In the genomic region with DNA sequence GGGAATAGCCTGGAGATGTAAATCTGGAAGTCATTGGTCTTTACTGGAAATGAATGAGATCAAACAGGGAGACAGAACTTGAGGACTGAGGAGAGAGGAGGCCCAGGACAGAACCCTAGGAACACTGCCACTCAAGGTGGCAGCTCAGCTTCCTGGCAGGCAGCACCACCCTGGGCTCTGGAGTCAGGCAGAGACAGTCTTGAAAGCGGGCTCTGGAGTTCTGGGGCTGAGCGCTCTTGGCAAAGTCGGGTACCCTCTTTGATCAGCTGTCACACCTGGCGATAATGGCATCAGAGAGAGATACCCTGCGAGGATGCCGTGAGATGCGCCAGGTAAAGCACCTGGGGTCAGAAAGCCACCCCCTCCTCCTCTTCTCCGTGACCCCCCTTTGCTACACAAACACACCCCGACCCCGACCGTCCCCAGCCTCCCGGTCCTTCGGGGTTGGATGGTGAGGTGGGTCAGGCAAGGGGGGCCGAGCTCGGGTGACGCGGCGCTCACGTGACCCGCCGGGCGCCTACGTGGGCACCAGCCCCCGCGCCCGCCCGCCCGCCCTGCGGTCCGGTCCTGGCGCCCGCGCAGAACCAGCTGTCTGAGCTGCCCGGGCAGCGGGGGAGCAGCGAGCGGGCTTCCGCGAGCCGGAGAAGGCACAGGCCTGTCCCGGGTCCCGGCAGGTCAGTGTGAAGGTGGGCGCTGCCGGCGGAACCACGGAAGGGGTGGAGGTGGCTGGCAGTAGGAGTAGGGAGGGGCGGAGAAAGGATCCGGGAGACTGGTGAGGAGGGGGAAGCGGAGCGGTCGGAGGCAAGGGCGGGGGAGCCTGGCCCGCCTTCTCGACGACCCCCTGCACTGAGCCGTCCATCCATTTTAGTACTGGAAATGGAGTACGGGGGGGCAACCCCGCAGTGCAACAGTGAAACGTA, we compare ENCODE assay signal across 8 cellular contexts. TPM values are rescaled to one million over a fixed set of nuclear protein-coding genes. Genes with fewer than 3 reads are reported as not detected.
A peak's percentile ranks its signal among the peaks of the same experiment; 100 is the strongest.
DNase-seq lines count a peak whose midpoint lies in the region; ATAC-seq, FAIRE-seq and TF ChIP-seq lines count a peak whose summit lies in the region.

Gene TCEAL3 (plus strand): TSS at position 579 of the 920 bp plus-strand sequence. CDS start 1,102 bp downstream, outside the sequence.

- H4K20me1 ChIP-seq in Loucy (ENCODE audit: insufficient read depth, low read length, poor library complexity, severe bottlenecking), result no peaks in the 10 kb centered on the region
- no peaks in the 10 kb centered on the region for H4K20me1 ChIP-seq in H1 (replicated peaks in 1 of 2; ENCODE audit: control insufficient read depth in 1 of 2, insufficient read depth in 2 of 2, low read length in 2 of 2)

- no peak within 1 kb of the TSS for H2BK120ac ChIP-seq in H1 (replicated peaks; ENCODE audit: low read depth, low read length)

- no peak within 1 kb of the TSS for H2BK12ac ChIP-seq in H1 (ENCODE audit: low read depth, low read length)

- no peak within 1 kb of the TSS for H4K91ac ChIP-seq in H1 (replicated peaks; ENCODE audit: insufficient read length, low read length)

- H3K56ac ChIP-seq in H1 (replicated peaks; ENCODE audit: insufficient read length, low read depth, low read length), result no peak within 1 kb of the TSS

- H3F3A ChIP-seq in Loucy (ENCODE audit: low read depth), result no peaks in the 10 kb centered on the region

- H3K27ac Mint-ChIP-seq in activated CD4-positive, alpha-beta T cell treated with anti-CD3 and anti-CD28 coated beads, Interleukin-2, amount 10 ng/mL, durations not matched to agents 24 days and 14 days, result no peak within 1 kb of the TSS
- H3K27ac Mint-ChIP-seq in memory B cell, result peak within 1 kb of the TSS; percentile 87

- no peak within 1 kb of the TSS for H4K5ac ChIP-seq in H1 (ENCODE audit: insufficient read length, low read depth, low read length)

- H2BK20ac ChIP-seq in H1 (ENCODE audit: low read length), result no peak within 1 kb of the TSS

- DNase-seq in activated CD4-positive, alpha-beta T cell treated with anti-CD3 and anti-CD28 coated beads, Interleukin-2, amount 10 ng/mL, durations not matched to agents 24 days and 14 days, result peak; percentile 59
- peak in 1 of 2 experiments; percentile 69 for DNase-seq in H1 (ENCODE audit: low read depth in 1 of 2, low spot score in 2 of 2)
- DNase-seq in memory B cell (ENCODE audit: low spot score in 2 of 2), result peak in 1 of 2 donors; percentile 30
- DNase-seq in SIG-M5 (lab: John Stamatoyannopoulos, UW), result no peak

- TF ChIP-seq EP300 in H1 (IDR thresholded peaks at IDR 0.05; ENCODE audit: borderline replicate concordance in 1 of 2, low read depth in 2 of 2, low read length in 2 of 2), result no peak

- peak within 1 kb of the TSS; percentile 68 for H3K4me2 ChIP-seq in Loucy (ENCODE audit: low read depth, low read length, poor library complexity, severe bottlenecking)
- H3K4me2 ChIP-seq in H1 (ENCODE audit: insufficient read depth in 1 of 2, low read depth in 2 of 2, low read length in 2 of 2), result peak within 1 kb of the TSS; percentile 71 to 72

- CTCF ChIA-PET in H1 (lab: Charles Lee; ENCODE audit: partially characterized antibody), result interaction anchor here (0.7 kb wide), 1 partner anchor 23 kb away, joined by 5 read pairs; no protein-coding TSS in a partner anchor

- peaks cover 5% of the 10 kb centered on the region; the same call in 1 of the 2 replicates for H3K23me2 ChIP-seq in H1 (ENCODE audit: low read depth, low read length)

- H3K27me3 ChIP-seq in Loucy (ENCODE audit: insufficient read depth, low read length, poor library complexity, severe bottlenecking), result no peaks in the 10 kb centered on the region
- H3K27me3 ChIP-seq in H1 (replicated peaks in 1 of 4; ENCODE audit: control insufficient read depth in 3 of 4, extremely low read depth in 1 of 4, insufficient read depth in 3 of 4, low read length in 3 of 4), result no peaks in the 10 kb centered on the region
- peaks cover 0 to 7% (median 2%) of the 10 kb centered on the region in 5 donors for H3K27me3 ChIP-seq in subcutaneous abdominal adipose tissue (ENCODE audit: control insufficient read depth in 5 of 5, insufficient read depth in 4 of 5, low read length in 5 of 5)

- no peak within 1 kb of the TSS for H3K18ac ChIP-seq in H1 (ENCODE audit: extremely low read depth, low read length)

- H3K79me2 ChIP-seq in Loucy (ENCODE audit: insufficient read depth, low read length), result no peaks in the 10 kb centered on the region
- no peaks in the 10 kb centered on the region for H3K79me2 ChIP-seq in H1 (ENCODE audit: control insufficient read depth in 1 of 2, insufficient read depth in 2 of 2, low read length in 2 of 2)

- no peak within 1 kb of the TSS for H2AK5ac ChIP-seq in H1 (ENCODE audit: low read depth, low read length)

- H2AFZ ChIP-seq in Loucy (ENCODE audit: low read length), result peak within 1 kb of the TSS; percentile 83
- H2AFZ ChIP-seq in H1 (ENCODE audit: low read length), result no peak within 1 kb of the TSS; the same call in 1 of the 2 replicates

- no peaks in the 10 kb centered on the region for H3K4me1 Mint-ChIP-seq in activated CD4-positive, alpha-beta T cell treated with anti-CD3 and anti-CD28 coated beads, Interleukin-2, amount 10 ng/mL, durations not matched to agents 24 days and 14 days
- peaks cover 9% of the 10 kb centered on the region for H3K4me1 Mint-ChIP-seq in memory B cell

- TF ChIP-seq POLR2A in H1 (IDR thresholded peaks at IDR 0.05; ENCODE audit: control extremely low read depth in 1 of 2, low read depth in 2 of 2, low read length in 2 of 2), result peak in 1 of 2 experiments; percentile 4; a peak in 1 of 3 replicates

- no peak within 1 kb of the TSS for H2BK5ac ChIP-seq in H1 (ENCODE audit: low read depth, low read length)

- no peak within 1 kb of the TSS for H3K23ac ChIP-seq in H1 (ENCODE audit: insufficient read length)

- H3K9me2 ChIP-seq in Loucy (replicated peaks; ENCODE audit: low read depth, low read length), result no peaks in the 10 kb centered on the region

- H3K9me3 Mint-ChIP-seq in activated CD4-positive, alpha-beta T cell treated with anti-CD3 and anti-CD28 coated beads, Interleukin-2, amount 10 ng/mL, durations not matched to agents 24 days and 14 days, result no peaks in the 10 kb centered on the region
- no peaks in the 10 kb centered on the region for H3K9me3 Mint-ChIP-seq in memory B cell

- no peak for TF ChIP-seq RAD21 in H1 (IDR thresholded peaks at IDR 0.05 in 1 of 2, conservative IDR thresholded peaks at IDR 0.05 in 1 of 2; ENCODE audit: low read depth in 2 of 2, low read length in 2 of 2)

- peak within 1 kb of the TSS; percentile 68 for H3K4me3 Mint-ChIP-seq in activated CD4-positive, alpha-beta T cell treated with anti-CD3 and anti-CD28 coated beads, Interleukin-2, amount 10 ng/mL, durations not matched to agents 24 days and 14 days
- H3K4me3 Mint-ChIP-seq in memory B cell, result peak within 1 kb of the TSS; percentile 81

- H3K9me3 ChIP-seq in ES-I3 (ENCODE audit: control insufficient read depth, insufficient read depth, low read length) (no peaks in the 10 kb centered on the region), Loucy (ENCODE audit: insufficient read depth, low read depth, low read length) (no peaks in the 10 kb centered on the region), H1 (ENCODE audit: insufficient read depth in 2 of 2, low read depth in 1 of 2, low read length in 1 of 2) (no peaks in the 10 kb centered on the region), subcutaneous abdominal adipose tissue (ENCODE audit: control insufficient read depth in 5 of 5, low read length in 5 of 5) (no peaks in the 10 kb centered on the region)

- H3K4ac ChIP-seq in H1 (replicated peaks; ENCODE audit: insufficient read length, low read depth, low read length), result no peak within 1 kb of the TSS

- no peaks in the 10 kb centered on the region for H3K79me1 ChIP-seq in H1 (ENCODE audit: low read depth, low read length)

- POLR2A ChIA-PET in H1 (lab: Charles Lee; ENCODE audit: partially characterized antibody), result interaction anchor here (1.0 to 1.7 kb wide), 3 partner anchors 10 to 78 kb away, joined by 4 to 5 read pairs (median 4); no protein-coding TSS in a partner anchor

- no peak for FAIRE-seq in H1 (lab: Jason Lieb, UNC)

- H3K36me3 ChIP-seq in ES-I3 (ENCODE audit: insufficient read depth, low read length) (peaks cover 5% of the 10 kb centered on the region; the same call in 1 of the 2 replicates), Loucy (ENCODE audit: insufficient read depth, low read length) (no peaks in the 10 kb centered on the region), H1 (ENCODE audit: control insufficient read depth in 2 of 4, insufficient read depth in 4 of 4, low read length in 3 of 4) (no peaks in the 10 kb centered on the region; a peak in 1 of 8 replicates), subcutaneous abdominal adipose tissue (ENCODE audit: control insufficient read depth in 5 of 5, insufficient read depth in 5 of 5, low read length in 5 of 5) (peaks cover 0 to 5% (median 0%) of the 10 kb centered on the region in 5 donors)

- H3K14ac ChIP-seq in H1 (ENCODE audit: insufficient read length), result no peak within 1 kb of the TSS

- peak within 1 kb of the TSS; percentile 52 for H3K9ac ChIP-seq in ES-I3 (ENCODE audit: low read depth, low read length)
- peak within 1 kb of the TSS; percentile 72 for H3K9ac ChIP-seq in Loucy (ENCODE audit: low read depth, low read length, poor library complexity, severe bottlenecking)
- H3K9ac ChIP-seq in H1 (replicated peaks in 1 of 4; ENCODE audit: extremely low read depth in 1 of 4, low read depth in 3 of 4, low read length in 3 of 4), result peak within 1 kb of the TSS in 3 of 4 experiments; percentile 37 to 66 (median 48); a peak in 5 of 7 replicates
- H3K9ac ChIP-seq in subcutaneous abdominal adipose tissue (ENCODE audit: low read length in 5 of 5), result peak within 1 kb of the TSS in 4 of 5 donors; percentile 60 to 77 (median 66)

- no peaks in the 10 kb centered on the region for H3K4me1 ChIP-seq in ES-I3 (ENCODE audit: insufficient read depth, low read length)
- no peaks in the 10 kb centered on the region for H3K4me1 ChIP-seq in Loucy (ENCODE audit: insufficient read depth, low read length, poor library complexity, severe bottlenecking)
- peaks cover 0 to 3% (median 0%) of the 10 kb centered on the region in 4 experiments; a peak in 2 of 7 replicates for H3K4me1 ChIP-seq in H1 (replicated peaks in 1 of 4; ENCODE audit: control insufficient read depth in 3 of 4, insufficient read depth in 4 of 4, low read length in 3 of 4)
- peaks cover 0 to 9% (median 6%) of the 10 kb centered on the region in 5 donors for H3K4me1 ChIP-seq in subcutaneous abdominal adipose tissue (ENCODE audit: control insufficient read depth in 5 of 5, insufficient read depth in 5 of 5, low read length in 5 of 5)

- no peak within 1 kb of the TSS for H4K8ac ChIP-seq in H1 (ENCODE audit: extremely low read depth, insufficient read depth, low read length)

- intact Hi-C loops in activated CD4-positive, alpha-beta T cell treated with anti-CD3 and anti-CD28 coated beads, Interleukin-2, amount 10 ng/mL, durations not matched to agents 24 days and 14 days (cut with micrococcal nuclease), result no loop called here

- H3K27ac ChIP-seq in H1 (ENCODE audit: low read depth, low read length), result no peak within 1 kb of the TSS; the same call in 1 of the 2 replicates
- peak within 1 kb of the TSS; percentile 52 for H3K27ac ChIP-seq in subcutaneous abdominal adipose tissue (ENCODE audit: low read depth, low read length)

- H3K27me3 Mint-ChIP-seq in activated CD4-positive, alpha-beta T cell treated with anti-CD3 and anti-CD28 coated beads, Interleukin-2, amount 10 ng/mL, durations not matched to agents 24 days and 14 days, result peaks cover 14% of the 10 kb centered on the region
- no peaks in the 10 kb centered on the region for H3K27me3 Mint-ChIP-seq in memory B cell

- H3K4me3 ChIP-seq in Loucy (ENCODE audit: low read length, poor library complexity, severe bottlenecking), result peak within 1 kb of the TSS; percentile 77
- H3K4me3 ChIP-seq in H1 (ENCODE audit: extremely low read depth in 1 of 4, insufficient read depth in 2 of 4, low read depth in 3 of 4, low read length in 4 of 4), result peak within 1 kb of the TSS; percentile 51 to 73 (median 64)
- peak within 1 kb of the TSS; percentile 66 to 80 (median 69) for H3K4me3 ChIP-seq in subcutaneous abdominal adipose tissue (ENCODE audit: low read depth in 1 of 5, low read length in 5 of 5)

- no peaks in the 10 kb centered on the region for H3K36me3 Mint-ChIP-seq in activated CD4-positive, alpha-beta T cell treated with anti-CD3 and anti-CD28 coated beads, Interleukin-2, amount 10 ng/mL, durations not matched to agents 24 days and 14 days (ENCODE audit: low read depth)
- H3K36me3 Mint-ChIP-seq in memory B cell, result peaks cover 8% of the 10 kb centered on the region

- peak; percentile 77 for ATAC-seq in GM21619 (IDR thresholded peaks at IDR 0.05; ENCODE audit: unreplicated experiment)
- ATAC-seq in memory B cell (ENCODE audit: low read depth), result peak; percentile 87

- H2BK15ac ChIP-seq in H1 (ENCODE audit: low read length), result no peak within 1 kb of the TSS

- 3% methylated on average over 23 of the region's 59 CpGs; no CpG with 5 or more reads in 1 of the 2 experiments for WGBS in H1 (ENCODE audit: extremely low coverage in 1 of 2, insufficient coverage in 1 of 2, insufficient read length in 1 of 2, insufficient replicate concordance in 2 of 2, low coverage in 1 of 2, low lambda C conversion rate in 2 of 2, missing lambda C conversion rate in 1 of 2), 2 experiments

- TF ChIP-seq CTCF in Loucy (conservative IDR thresholded peaks at IDR 0.05; ENCODE audit: low read length) (no peak), H1 (IDR thresholded peaks at IDR 0.05; ENCODE audit: control extremely low read depth in 1 of 3, insufficient read depth in 1 of 3, low read depth in 1 of 3, low read length in 3 of 3) (no peak)

RNA-seq across cellular contexts. Expression of gene TCEAL3, which starts in this region (rescaled TPM):
- total RNA-seq in activated CD4-positive, alpha-beta T cell treated with anti-CD3 and anti-CD28 coated beads, Interleukin-2, amount 10 ng/mL, durations not matched to agents 24 days and 14 days, result 0.37 and 0.59 TPM in 2 replicates
- 12.0 and 12.9 TPM in 2 replicates for total RNA-seq in H1 (2021; fragmentation: NEBNext Ultra II Directional; extraction: Animal tissue kit (Norgen Biotek cat#: 25700))
- 3.5 and 4.4 TPM in 2 replicates for polyA plus RNA-seq in H1 (2011; rRNA removed)
- 9.6 TPM for polyA plus RNA-seq in H1 (2011; cell fraction: cytosol; rRNA removed)
- polyA plus RNA-seq in H1 (2011; cell fraction: nucleus; rRNA removed), result 1.9 TPM
- polyA plus RNA-seq in H1 (2012, experiment 1 of 2), result 19.2 to 29.2 TPM (median 26.0 TPM) in 4 replicates
- polyA plus RNA-seq in H1 (2012, experiment 2 of 2), result 9.1 TPM
- polyA plus RNA-seq in H1 (2013, experiment 1 of 2), result 17.9 TPM
- polyA plus RNA-seq in H1 (2013, experiment 2 of 2), result 17.6 TPM
- polyA minus RNA-seq in H1 (2011; rRNA and poly(A)+ RNA removed), result 0.46 and 1.1 TPM in 2 replicates
- 3.5 TPM for polyA minus RNA-seq in H1 (2011; cell fraction: cytosol; rRNA and poly(A)+ RNA removed)
- 1.4 TPM for polyA minus RNA-seq in H1 (2011; cell fraction: nucleus; rRNA and poly(A)+ RNA removed)

Comparison
In these comparisons a context has a peak if more than half of its experiments do, and no peak if none do; other contexts are left out.
1. Peak in DNase-seq in activated CD4-positive, alpha-beta T cell treated with anti-CD3 and anti-CD28 coated beads, Interleukin-2, amount 10 ng/mL, durations not matched to agents 24 days and 14 days; RNA of the gene not detected or under 1 TPM.